8 cellular contexts compared by ENCODE assay signal in the genomic region with DNA sequence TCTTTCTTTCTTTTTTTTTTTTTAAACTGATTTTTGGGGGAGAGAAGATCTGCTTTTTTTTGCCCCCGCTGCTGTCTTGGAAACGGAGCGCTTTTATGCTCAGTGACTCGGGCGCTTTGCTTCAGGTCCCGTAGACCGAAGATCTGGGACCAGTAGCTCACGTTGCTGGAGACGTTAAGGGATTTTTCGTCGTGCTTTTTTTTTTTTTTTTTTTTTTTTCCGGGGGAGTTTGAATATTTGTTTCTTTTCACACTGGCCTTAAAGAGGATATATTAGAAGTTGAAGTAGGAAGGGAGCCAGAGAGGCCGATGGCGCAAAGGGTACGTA. TPM values are rescaled to one million over a fixed set of nuclear protein-coding genes. Genes with fewer than 3 reads are reported as not detected.
DNase-seq lines count a peak whose midpoint lies in the region; ATAC-seq and TF ChIP-seq lines count a peak whose summit lies in the region.

No MANE protein-coding gene starts in this region.

- H3K4me2 ChIP-seq in hepatocyte: peak overlapping the region; percentile 87

- 6% methylated on average over 14 of the region's 15 CpGs for WGBS in hepatocyte (ENCODE audit: low lambda C conversion rate, missing lambda C conversion rate)

- DNase-seq in DMS79 treated with DMSO at 0.1 percent for 48 hours (lab: John Stamatoyannopoulos, UW) (peak; percentile 65), DMS79 (lab: John Stamatoyannopoulos, UW) (no peak), hepatocyte (ENCODE audit: low spot score) (no peak), NCI-H226 (no peak)
- no peak for DNase-seq in stimulated activated naive B cell treated with anti-CD40 and anti-IgM and Interleukin-4, amounts not matched to agents 10 μg/mL and 1 μg/mL and 100 μg/mL, for 72 hours

- peaks cover 8% of the 10 kb centered on the region for H3K4me1 Mint-ChIP-seq in activated T-helper 17 cell treated with anti-CD3 and anti-CD28 coated beads, Interleukin-2, amount 50 U/mL, for 72 hours
- peaks cover 38 to 65% of the 10 kb centered on the region in 2 donors for H3K4me1 Mint-ChIP-seq in stimulated activated naive B cell treated with anti-CD40 and anti-IgM and Interleukin-4, amounts not matched to agents 10 μg/mL and 1 μg/mL and 100 μg/mL, for 72 hours

- H3K4me1 ChIP-seq in hepatocyte (ENCODE audit: insufficient read depth): peaks cover 4% of the 10 kb centered on the region

- H3K9me3 ChIP-seq in hepatocyte (ENCODE audit: low read depth): no peaks in the 10 kb centered on the region

- H3K36me3 ChIP-seq in hepatocyte (replicated peaks; ENCODE audit: insufficient read depth, low read depth): no peaks in the 10 kb centered on the region

- peaks cover 49% of the 10 kb centered on the region for H3K79me2 ChIP-seq in hepatocyte

- H3K27ac Mint-ChIP-seq in activated T-helper 17 cell treated with anti-CD3 and anti-CD28 coated beads, Interleukin-2, amount 50 U/mL, for 72 hours: no peak overlapping the region
- peak overlapping the region; percentile 26 for H3K27ac Mint-ChIP-seq in stimulated activated naive B cell treated with anti-CD40 and anti-IgM and Interleukin-4, amounts not matched to agents 10 μg/mL and 1 μg/mL and 100 μg/mL, for 72 hours

- H3K9me3 Mint-ChIP-seq in activated T-helper 17 cell treated with anti-CD3 and anti-CD28 coated beads, Interleukin-2, amount 50 U/mL, for 72 hours: no peaks in the 10 kb centered on the region
- H3K9me3 Mint-ChIP-seq in stimulated activated naive B cell treated with anti-CD40 and anti-IgM and Interleukin-4, amounts not matched to agents 10 μg/mL and 1 μg/mL and 100 μg/mL, for 72 hours: no peaks in the 10 kb centered on the region

- TF ChIP-seq CTCF in hepatocyte (IDR thresholded peaks at IDR 0.05; ENCODE audit: poor library complexity): no peak

- no peaks in the 10 kb centered on the region for H3K36me3 Mint-ChIP-seq in activated T-helper 17 cell treated with anti-CD3 and anti-CD28 coated beads, Interleukin-2, amount 50 U/mL, for 72 hours (ENCODE audit: low read depth)
- H3K36me3 Mint-ChIP-seq in stimulated activated naive B cell treated with anti-CD40 and anti-IgM and Interleukin-4, amounts not matched to agents 10 μg/mL and 1 μg/mL and 100 μg/mL, for 72 hours: peaks cover 0 to 4% of the 10 kb centered on the region in 2 donors

- no peaks in the 10 kb centered on the region for H4K20me1 ChIP-seq in hepatocyte (ENCODE audit: insufficient read depth, poor library complexity, severe bottlenecking)

- H2AFZ ChIP-seq in hepatocyte: peak overlapping the region; percentile 31

- ATAC-seq in activated T-helper 17 cell treated with anti-CD3 and anti-CD28 coated beads, Interleukin-2, amount 50 U/mL, for 72 hours (replicated peaks): no peak
- ATAC-seq in stimulated activated naive B cell treated with anti-CD40 and anti-IgM and Interleukin-4, amounts not matched to agents 10 μg/mL and 1 μg/mL and 100 μg/mL, for 72 hours (replicated peaks): no peak
- ATAC-seq in HG03025 (IDR thresholded peaks at IDR 0.05; ENCODE audit: low FRiP score, unreplicated experiment): no peak
- no peak for ATAC-seq in HG03135 (IDR thresholded peaks at IDR 0.05; ENCODE audit: unreplicated experiment)

- no peaks in the 10 kb centered on the region for H3K27me3 ChIP-seq in hepatocyte

- H3K27ac ChIP-seq in hepatocyte: peak overlapping the region; percentile 93

- H3K27me3 Mint-ChIP-seq in activated T-helper 17 cell treated with anti-CD3 and anti-CD28 coated beads, Interleukin-2, amount 50 U/mL, for 72 hours: peaks cover 69% of the 10 kb centered on the region
- peaks cover 71 to 73% of the 10 kb centered on the region in 2 donors for H3K27me3 Mint-ChIP-seq in stimulated activated naive B cell treated with anti-CD40 and anti-IgM and Interleukin-4, amounts not matched to agents 10 μg/mL and 1 μg/mL and 100 μg/mL, for 72 hours

- peak overlapping the region; percentile 48 for H3K4me3 Mint-ChIP-seq in activated T-helper 17 cell treated with anti-CD3 and anti-CD28 coated beads, Interleukin-2, amount 50 U/mL, for 72 hours
- H3K4me3 Mint-ChIP-seq in stimulated activated naive B cell treated with anti-CD40 and anti-IgM and Interleukin-4, amounts not matched to agents 10 μg/mL and 1 μg/mL and 100 μg/mL, for 72 hours: peak overlapping the region; percentile 83 to 87

- H3K9me2 ChIP-seq in hepatocyte (replicated peaks; ENCODE audit: insufficient read depth): no peaks in the 10 kb centered on the region

- peak overlapping the region; percentile 35 for H3K4me3 ChIP-seq in hepatocyte

RNA-seq across cellular contexts. Expression of gene MEIS1, which starts 0.6 kb away (rescaled TPM):
- total RNA-seq in activated T-helper 17 cell treated with anti-CD3 and anti-CD28 coated beads, Interleukin-2, amount 50 U/mL, for 72 hours: not detected
- total RNA-seq in hepatocyte: 32.8 and 35.5 TPM in 2 replicates
- polyA plus RNA-seq in hepatocyte: 29.6 and 35.3 TPM in 2 replicates

Comparison
In these comparisons a context has a peak if more than half of its experiments do, and no peak if none do; other contexts are left out.
1. RNA of gene MEIS1, which starts 0.6 kb away (total RNA-seq): 32.8 to 35.5 TPM in hepatocyte; not detected in activated T-helper 17 cell treated with anti-CD3 and anti-CD28 coated beads, Interleukin-2, amount 50 U/mL, for 72 hours; every median in the first group is over 10 times any median in the second.